ENCODE assay signal across 12 cellular contexts in genomic region chr3:113264249-113264648, GRCh38. TPM values are rescaled to one million over a fixed set of nuclear protein-coding genes. Genes with fewer than 3 reads are reported as not detected.
DNase-seq lines count a peak whose midpoint lies in the region; ATAC-seq and TF ChIP-seq lines count a peak whose summit lies in the region.
"Had no signal": no experiment of that assay in that cellular context is flagged by ENCODE, and none has a peak within 500 bp of the region (broad histone marks: within the 10 kb centered on the region; RNA-seq: fewer than 3 reads in every experiment).

No MANE protein-coding gene starts in this region.

- 38% methylated on average over 4 of the region's 4 CpGs for WGBS in suprapubic skin

- CTCF ChIA-PET in RWPE1 (lab: Yijun Ruan, JAX): interaction anchor here (0.6 kb wide), 1 partner anchor 1237 kb away, joined by 3 read pairs; no protein-coding TSS in a partner anchor
- CTCF ChIA-PET in activated CD8-positive, alpha-beta T cell treated with anti-CD3 and anti-CD28 coated beads for 36 hours (lab: Charles Lee): interaction anchor here (1.3 to 3.2 kb wide), 2 partner anchors 11 to 24 kb away, joined by 3 to 11 read pairs; no protein-coding TSS in a partner anchor

- no peak for TF ChIP-seq EP300 in suprapubic skin (IDR thresholded peaks at IDR 0.05)

- peaks cover 95% of the 10 kb centered on the region for H3K4me1 ChIP-seq in suprapubic skin

- no peak for ATAC-seq in activated CD8-positive, alpha-beta T cell treated with anti-CD3 and anti-CD28 coated beads for 36 hours
- ATAC-seq: activated naive CD4-positive, alpha-beta T cell treated with anti-CD3 and anti-CD28 coated beads, Interleukin-2, amount 50 U/mL, for 72 hours; T-cell had no signal

- H3K36me3 ChIP-seq in suprapubic skin: peaks cover 13% of the 10 kb centered on the region

- intact Hi-C loops in activated CD8-positive, alpha-beta T cell treated with anti-CD3 and anti-CD28 coated beads for 36 hours (cut with micrococcal nuclease): no loop called here

- no peak for TF ChIP-seq CTCF in suprapubic skin (IDR thresholded peaks at IDR 0.05)
- TF ChIP-seq CTCF in RWPE1 (conservative IDR thresholded peaks at IDR 0.05; ENCODE audit: low read depth): no peak
- TF ChIP-seq CTCF in activated CD8-positive, alpha-beta T cell treated with anti-CD3 and anti-CD28 coated beads for 36 hours (IDR thresholded peaks at IDR 0.05): no peak

- no peaks in the 10 kb centered on the region for H3K4me1 Mint-ChIP-seq in activated CD8-positive, alpha-beta T cell treated with anti-CD3 and anti-CD28 coated beads for 36 hours (ENCODE audit: low read depth)
- H3K4me1 Mint-ChIP-seq: activated CD4-positive, alpha-beta memory T cell treated with anti-CD3 and anti-CD28 coated beads, Interleukin-2, amount 10 ng/mL, durations not matched to agents 7 days and 5 days; T-cell had no signal

- no peak overlapping the region for H3K4me3 Mint-ChIP-seq in activated CD8-positive, alpha-beta T cell treated with anti-CD3 and anti-CD28 coated beads for 36 hours
- H3K4me3 Mint-ChIP-seq: activated CD4-positive, alpha-beta memory T cell treated with anti-CD3 and anti-CD28 coated beads, Interleukin-2, amount 10 ng/mL, durations not matched to agents 7 days and 5 days; dendritic cell treated with granulocyte-macrophage colony-stimulating factor and Interleukin-4, amounts not matched to agents 40 ng/mL and 50 ng/mL, for 4 days; IgD-negative memory B cell; T-cell had no signal

- H3K9me3 ChIP-seq in suprapubic skin: no peaks in the 10 kb centered on the region

- no peak overlapping the region for H3K27ac Mint-ChIP-seq in activated CD8-positive, alpha-beta T cell treated with anti-CD3 and anti-CD28 coated beads for 36 hours
- H3K27ac Mint-ChIP-seq: activated CD4-positive, alpha-beta memory T cell treated with anti-CD3 and anti-CD28 coated beads, Interleukin-2, amount 10 ng/mL, durations not matched to agents 7 days and 5 days; activated naive CD4-positive, alpha-beta T cell treated with anti-CD3 and anti-CD28 coated beads, Interleukin-2, amount 50 U/mL, for 72 hours; dendritic cell treated with granulocyte-macrophage colony-stimulating factor and Interleukin-4, amounts not matched to agents 40 ng/mL and 50 ng/mL, for 4 days; IgD-negative memory B cell; T-cell had no signal

- H3K27ac ChIP-seq in suprapubic skin (peak overlapping the region; percentile 46), RWPE1 (no peak overlapping the region)

- peak; percentile 68 for DNase-seq in NCI-H1105 (lab: John Stamatoyannopoulos, UW)
- peak; percentile 98 for DNase-seq in NCI-H82 (lab: John Stamatoyannopoulos, UW)
- peak; percentile 81 for DNase-seq in iPS-NIHi11 (ENCODE audit: low spot score)
- DNase-seq in suprapubic skin (ENCODE audit: low spot score in 2 of 2): peak in 1 of 2 donors; percentile 28
- DNase-seq in RWPE1 (ENCODE audit: low spot score): no peak
- no peak for DNase-seq in T1000 (lab: John Stamatoyannopoulos, UW)
- DNase-seq in activated CD8-positive, alpha-beta T cell treated with anti-CD3 and anti-CD28 coated beads for 36 hours: no peak
- DNase-seq: activated CD4-positive, alpha-beta memory T cell treated with anti-CD3 and anti-CD28 coated beads, Interleukin-2, amount 10 ng/mL, durations not matched to agents 7 days and 5 days; T-cell had no signal

- H3K36me3 Mint-ChIP-seq in activated CD8-positive, alpha-beta T cell treated with anti-CD3 and anti-CD28 coated beads for 36 hours (ENCODE audit: low read depth): no peaks in the 10 kb centered on the region
- H3K36me3 Mint-ChIP-seq: activated naive CD4-positive, alpha-beta T cell treated with anti-CD3 and anti-CD28 coated beads, Interleukin-2, amount 50 U/mL, for 72 hours; T-cell had no signal

- POLR2A ChIA-PET in RWPE1 (lab: Yijun Ruan, JAX; ENCODE audit: low non-redundant PET): no interaction called here
- POLR2A ChIA-PET in activated CD8-positive, alpha-beta T cell treated with anti-CD3 and anti-CD28 coated beads for 36 hours (lab: Charles Lee): no interaction called here

- TF ChIP-seq POLR2A in suprapubic skin (IDR thresholded peaks at IDR 0.05): no peak

- no peaks in the 10 kb centered on the region for H3K27me3 ChIP-seq in suprapubic skin

- H3K27me3 Mint-ChIP-seq in activated CD8-positive, alpha-beta T cell treated with anti-CD3 and anti-CD28 coated beads for 36 hours: no peaks in the 10 kb centered on the region

- no peak overlapping the region for H3K4me3 ChIP-seq in suprapubic skin

- no peaks in the 10 kb centered on the region for H3K9me3 Mint-ChIP-seq in activated CD8-positive, alpha-beta T cell treated with anti-CD3 and anti-CD28 coated beads for 36 hours
- H3K9me3 Mint-ChIP-seq: activated CD4-positive, alpha-beta memory T cell treated with anti-CD3 and anti-CD28 coated beads, Interleukin-2, amount 10 ng/mL, durations not matched to agents 7 days and 5 days; activated naive CD4-positive, alpha-beta T cell treated with anti-CD3 and anti-CD28 coated beads, Interleukin-2, amount 50 U/mL, for 72 hours; dendritic cell treated with granulocyte-macrophage colony-stimulating factor and Interleukin-4, amounts not matched to agents 40 ng/mL and 50 ng/mL, for 4 days; IgD-negative memory B cell; T-cell had no signal

RNA-seq across cellular contexts. Expression of gene BOC, which starts 52.9 kb away (rescaled TPM):
- total RNA-seq in suprapubic skin: 100 to 1,000 TPM in 2 of 4 donors, 10 to 100 TPM in 2; 75.6 to 159 (median 105) TPM
- under 1 TPM; 0.20 to 0.49 TPM for total RNA-seq in activated CD8-positive, alpha-beta T cell treated with anti-CD3 and anti-CD28 coated beads for 36 hours
- total RNA-seq: activated CD4-positive, alpha-beta memory T cell treated with anti-CD3 and anti-CD28 coated beads, Interleukin-2, amount 10 ng/mL, durations not matched to agents 7 days and 5 days had no signal

Comparison
In these comparisons a context has a peak if more than half of its experiments do, and no peak if none do; other contexts are left out.
1. DNase-seq: peak in NCI-H1105 (single experiment), NCI-H82 (single experiment) and iPS-NIHi11 (single experiment); none in RWPE1 (single experiment), T1000 (single experiment) and activated CD8-positive, alpha-beta T cell treated with anti-CD3 and anti-CD28 coated beads for 36 hours (single experiment).
2. RNA of gene BOC, which starts 52.9 kb away (total RNA-seq): 75.6 to 159 TPM in suprapubic skin; 0.20 to 0.49 TPM in activated CD8-positive, alpha-beta T cell treated with anti-CD3 and anti-CD28 coated beads for 36 hours; every median in the first group is over 10 times any median in the second.